ENCODE assay signal across 1 cellular context in genomic region chr3:13459605-13460340, GRCh38.
A peak's percentile ranks its signal among the peaks of the same experiment; 100 is the strongest.
TF ChIP-seq lines count a peak whose summit lies in the region.

No MANE protein-coding gene starts in this region.

TF ChIP-seq in K562, 482 proteins besides CTCF, POLR2A, EP300 and RAD21:
- TF ChIP-seq ATF3 (IDR thresholded peaks at IDR 0.05) = no peak
- TF ChIP-seq ATF3 (CRISPR knock-in tag; conservative IDR thresholded peaks at IDR 0.05) = no peak
- TF ChIP-seq PML (IDR thresholded peaks at IDR 0.05; ENCODE audit: low read length) = no peak
- TF ChIP-seq NR2C1 (IDR thresholded peaks at IDR 0.05) = no peak
- TF ChIP-seq NR2C1 (tag; IDR thresholded peaks at IDR 0.05) = peak; percentile 50; the same call in 1 of the 2 replicates
- TF ChIP-seq NR2C2 (CRISPR knock-in tag; IDR thresholded peaks at IDR 0.05) = no peak
- TF ChIP-seq NR2C2 (tag; IDR thresholded peaks at IDR 0.05) = peak; percentile 71
- no peak for TF ChIP-seq SMARCC2 (IDR thresholded peaks at IDR 0.05; ENCODE audit: low read depth)
- TF ChIP-seq TRIM24 (IDR thresholded peaks at IDR 0.05) = no peak
- peak; percentile 37; the same call in 1 of the 2 replicates for TF ChIP-seq TFAP4 (CRISPR knock-in tag; IDR thresholded peaks at IDR 0.05; ENCODE audit: borderline replicate concordance)
- TF ChIP-seq RNF219 (CRISPR knock-in tag; IDR thresholded peaks at IDR 0.05) = no peak
- TF ChIP-seq SMARCE1 (IDR thresholded peaks at IDR 0.05) = peak; percentile 38; the same call in 1 of the 2 replicates
- TF ChIP-seq FOXK1 (CRISPR knock-in tag; IDR thresholded peaks at IDR 0.05; ENCODE audit: borderline replicate concordance) = 0 out of 2 replicates have a peak, but pooled peaks have one; percentile 27
- no peak for TF ChIP-seq DACH1 (IDR thresholded peaks at IDR 0.05; ENCODE audit: partially characterized antibody)
- no peak for TF ChIP-seq ZNF431 (CRISPR knock-in tag; IDR thresholded peaks at IDR 0.05)
- 0 out of 2 replicates have a peak, but pooled peaks have one; percentile 10 for TF ChIP-seq ZBTB26 (CRISPR knock-in tag; IDR thresholded peaks at IDR 0.05)
- TF ChIP-seq ZNF197 (CRISPR knock-in tag; IDR thresholded peaks at IDR 0.05; ENCODE audit: low read depth) = no peak
- no peak for TF ChIP-seq SMAD1 (IDR thresholded peaks at IDR 0.05; ENCODE audit: low read depth, low read length, partially characterized antibody)
- TF ChIP-seq MLX (CRISPR knock-in tag; conservative IDR thresholded peaks at IDR 0.05) = no peak
- TF ChIP-seq HINFP (tag; conservative IDR thresholded peaks at IDR 0.05; ENCODE audit: low read depth) = no peak
- no peak for TF ChIP-seq DEAF1 (CRISPR knock-in tag; IDR thresholded peaks at IDR 0.05)
- TF ChIP-seq CREBBP (IDR thresholded peaks at IDR 0.05; ENCODE audit: low read depth, low read length) = no peak
- no peak for TF ChIP-seq NONO (IDR thresholded peaks at IDR 0.05; ENCODE audit: low read depth in 2 of 2, low read length in 1 of 2)
- peak; percentile 61; the same call in 1 of the 2 replicates for TF ChIP-seq ZNF766 (CRISPR knock-in tag; conservative IDR thresholded peaks at IDR 0.05)
- TF ChIP-seq HLTF (IDR thresholded peaks at IDR 0.05) = no peak
- 0 out of 2 replicates have a peak, but pooled peaks have one; percentile 8 for TF ChIP-seq GMEB1 (CRISPR knock-in tag; IDR thresholded peaks at IDR 0.05)
- TF ChIP-seq SNRNP70 (optimal IDR thresholded peaks at IDR 0.05; ENCODE audit: low read depth, low read length) = no peak
- peak; percentile 78 for TF ChIP-seq NFIC (IDR thresholded peaks at IDR 0.05)
- TF ChIP-seq ZBTB49 (CRISPR knock-in tag; IDR thresholded peaks at IDR 0.05; ENCODE audit: borderline replicate concordance) = no peak
- no peak for TF ChIP-seq ESRRA (IDR thresholded peaks at IDR 0.05; ENCODE audit: borderline replicate concordance, low read depth)
- TF ChIP-seq ELF2 (CRISPR knock-in tag; IDR thresholded peaks at IDR 0.05) = 0 out of 2 replicates have a peak, but pooled peaks have one; percentile 46
- TF ChIP-seq CHD2 (IDR thresholded peaks at IDR 0.05; ENCODE audit: low read depth, low read length) = no peak
- no peak for TF ChIP-seq PBX2 (CRISPR knock-in tag; IDR thresholded peaks at IDR 0.05; ENCODE audit: low read depth)
- TF ChIP-seq PBX2 (tag; conservative IDR thresholded peaks at IDR 0.05; ENCODE audit: low read depth) = peak; percentile 60
- no peak for TF ChIP-seq STAT5B (CRISPR knock-in tag; IDR thresholded peaks at IDR 0.05)
- TF ChIP-seq PKNOX1 (IDR thresholded peaks at IDR 0.05) = peak; percentile 87
